ENCODE assay signal across 8 cellular contexts in genomic region chr3:128784228-128784627, GRCh38. TPM values are rescaled to one million over a fixed set of nuclear protein-coding genes. Genes with fewer than 3 reads are reported as not detected.
A peak's percentile ranks its signal among the peaks of the same experiment; 100 is the strongest.
DNase-seq lines count a peak whose midpoint lies in the region; ATAC-seq and TF ChIP-seq lines count a peak whose summit lies in the region.

No MANE protein-coding gene starts in this region.

- H3K9ac ChIP-seq in SK-N-MC (ENCODE audit: insufficient read length) (no peak overlapping the region), mammary epithelial cell (ENCODE audit: insufficient read depth, low read length) (no peak overlapping the region)

- H2AFZ ChIP-seq in mammary epithelial cell (ENCODE audit: low read depth, low read length): no peak overlapping the region

- dilution Hi-C loops in mammary epithelial cell (cut with HindIII; ENCODE audit: low sequenced_read_pairs): loop anchor here (5.0 kb wide), 1 partner anchor 97 kb away; no protein-coding TSS in a partner anchor

- no peak for DNase-seq in GM13977 (ENCODE audit: low spot score)
- DNase-seq in SK-N-MC (ENCODE audit: low read depth, low spot score): no peak
- DNase-seq in mammary epithelial cell: no peak
- no peak for DNase-seq in right lobe of liver
- peak in 34 of 49 donors; percentile 11 to 81 (median 52) for DNase-seq in substantia nigra (lab: John Stamatoyannopoulos, UW)

- CTCF ChIA-PET in mammary epithelial cell (lab: Charles Lee; ENCODE audit: low non-redundant PET): no interaction called here

- 95% methylated on average over 7 of the region's 7 CpGs for WGBS in mammary epithelial cell (ENCODE audit: low coverage, missing lambda C conversion rate)
- 74% methylated on average over 7 of the region's 7 CpGs for WGBS in right lobe of liver (ENCODE audit: insufficient coverage, low coverage, low lambda C conversion rate, missing lambda C conversion rate)

- peaks cover 30% of the 10 kb centered on the region for H3K4me1 ChIP-seq in mammary epithelial cell (ENCODE audit: insufficient read depth, low read length)
- peaks cover 0 to 16% (median 5%) of the 10 kb centered on the region in 4 donors for H3K4me1 ChIP-seq in right lobe of liver

- no peaks in the 10 kb centered on the region for H3K9me3 ChIP-seq in SK-N-MC (ENCODE audit: low read depth, low read length)
- no peaks in the 10 kb centered on the region for H3K9me3 ChIP-seq in mammary epithelial cell (replicated peaks; ENCODE audit: insufficient read depth, low read length)
- H3K9me3 ChIP-seq in right lobe of liver: no peaks in the 10 kb centered on the region

- H3K79me2 ChIP-seq in mammary epithelial cell (ENCODE audit: insufficient read depth, low read length): peaks cover 97% of the 10 kb centered on the region

- H3K36me3 ChIP-seq in SK-N-MC (ENCODE audit: insufficient read depth, low read length) (no peaks in the 10 kb centered on the region), mammary epithelial cell (ENCODE audit: insufficient read depth, low read length) (no peaks in the 10 kb centered on the region), right lobe of liver (no peaks in the 10 kb centered on the region)

- no peak overlapping the region for H3K4me2 ChIP-seq in mammary epithelial cell (ENCODE audit: insufficient read depth, low read depth, low read length)

- no peak for TF ChIP-seq POLR2A in right lobe of liver (IDR thresholded peaks at IDR 0.05)

- no TSS peak for BruUV-seq in mammary epithelial cell (replicated peaks; lab: Mats Ljungman, UMichigan)

- TF ChIP-seq CTCF in GM13977 (IDR thresholded peaks at IDR 0.05; ENCODE audit: extremely low read depth, insufficient read depth, missing control alignments) (peak; percentile 71), mammary epithelial cell (conservative IDR thresholded peaks at IDR 0.05 in 1 of 2, IDR thresholded peaks at IDR 0.05 in 1 of 2; ENCODE audit: extremely low read depth in 1 of 2, insufficient read depth in 1 of 2, low read depth in 1 of 2, low read length in 2 of 2) (peak; percentile 23 to 45), right lobe of liver (IDR thresholded peaks at IDR 0.05) (peak in 1 of 4 donors; percentile 11)

- in situ Hi-C loops in GM13977 (cut with MboI; ENCODE audit: low pct_unique_long_range_greater_than_20kb, low sequenced_read_pairs, unreplicated experiment) (no loop called here), mammary epithelial cell (cut with MboI; ENCODE audit: low sequenced_read_pairs in 2 of 2) (loop anchor here in 1 of 2 donors (10.0 kb wide), 1 partner anchor 99 kb away; no protein-coding TSS in a partner anchor)

- H3K4me3 ChIP-seq in SK-N-MC (no peak overlapping the region), mammary epithelial cell (replicated peaks in 1 of 3; ENCODE audit: insufficient read depth in 1 of 3, low read depth in 2 of 3, low read length in 3 of 3) (no peak overlapping the region), right lobe of liver (no peak overlapping the region)

- H4K20me1 ChIP-seq in mammary epithelial cell (ENCODE audit: insufficient read depth, low read length): peaks cover 4% of the 10 kb centered on the region

- ATAC-seq in right lobe of liver (peak in 3 of 4 donors; percentile 24 to 45 (median 34)), GM19023 (IDR thresholded peaks at IDR 0.05; ENCODE audit: unreplicated experiment) (no peak), HG02588 (IDR thresholded peaks at IDR 0.05; ENCODE audit: unreplicated experiment) (no peak), HG03108 (IDR thresholded peaks at IDR 0.05; ENCODE audit: unreplicated experiment) (no peak)

- intact Hi-C loops in mammary epithelial cell (cut with micrococcal nuclease) (no loop called here), right lobe of liver (cut with DNase I) (no loop called here)

- H3K27me3 ChIP-seq in mammary epithelial cell (ENCODE audit: insufficient read depth, low read length) (no peaks in the 10 kb centered on the region), right lobe of liver (no peaks in the 10 kb centered on the region)

- H3K27ac ChIP-seq in SK-N-MC (peak overlapping the region; percentile 50), mammary epithelial cell (ENCODE audit: insufficient read depth, low read depth, low read length) (no peak overlapping the region), right lobe of liver (no peak overlapping the region), substantia nigra (ENCODE audit: low read depth, low read length, poor library complexity, severe bottlenecking) (no peak overlapping the region)

RNA-seq across cellular contexts. Expression of gene RAB7A, which starts 58.2 kb away (rescaled TPM):
- total RNA-seq in mammary epithelial cell (100 to 1,000 TPM in 1 of 2 donors, 10 to 100 TPM in 1; 76.7 to 352 TPM), right lobe of liver (100 to 1,000 TPM in 4 of 6 experiments, 10 to 100 TPM in 2; 84.0 to 145 (median 119) TPM)
- polyA plus RNA-seq in mammary epithelial cell: 353 TPM
- 404 TPM for polyA minus RNA-seq in mammary epithelial cell

Comparison
In these comparisons a context has a peak if more than half of its experiments do, and no peak if none do; other contexts are left out.
1. DNase-seq: peak in substantia nigra (34 of 49); none in GM13977 (single experiment), SK-N-MC (single experiment), mammary epithelial cell (single experiment) and right lobe of liver (0 of 3).
2. ATAC-seq: peak in right lobe of liver (3 of 4); none in GM19023 (single experiment), HG02588 (single experiment) and HG03108 (single experiment).